17 cellular contexts compared by ENCODE assay signal in genomic region chr10:125407000-125407502, GRCh38.
DNase-seq lines count a peak whose midpoint lies in the region; ATAC-seq and TF ChIP-seq lines count a peak whose summit lies in the region.
"Had no signal": no experiment of that assay in that cellular context is flagged by ENCODE, and none has a peak within 500 bp of the region (broad histone marks: within the 10 kb centered on the region; RNA-seq: fewer than 3 reads in every experiment).

No MANE protein-coding gene starts in this region.

- no peak overlapping the region for H2BK5ac ChIP-seq in mesendoderm (ENCODE audit: low read length)

- no peak overlapping the region for H2BK15ac ChIP-seq in mesendoderm (replicated peaks; ENCODE audit: low read depth)

- CTCF ChIA-PET in Calu3 (lab: Charles Lee): no interaction called here
- CTCF ChIA-PET in MCF 10A (lab: Yijun Ruan, JAX): interaction anchor here (0.7 to 1.6 kb wide), 3 partner anchors 10 to 295 kb away, joined by 3 to 4 read pairs (median 3); no protein-coding TSS in a partner anchor

- H3K27me3 ChIP-seq in mesendoderm (ENCODE audit: insufficient read depth, low read length, poor library complexity): no peaks in the 10 kb centered on the region

- H3K27me3 Mint-ChIP-seq in Calu3 (ENCODE audit: unreplicated experiment) (no peaks in the 10 kb centered on the region), MCF 10A (ENCODE audit: insufficient read depth, unreplicated experiment) (no peaks in the 10 kb centered on the region)

- WGBS in mesendoderm (ENCODE audit: extremely low coverage, insufficient coverage, low lambda C conversion rate): no CpG with 5 or more reads among the region's 3 CpGs

- H3K27ac Mint-ChIP-seq in Calu3 (ENCODE audit: unreplicated experiment): peak overlapping the region; percentile 73
- H3K27ac Mint-ChIP-seq in MCF 10A (ENCODE audit: low read depth, unreplicated experiment): peak overlapping the region; percentile 72
- H3K27ac Mint-ChIP-seq: activated T-cell treated with anti-CD3 and anti-CD28 coated beads, Interleukin-2, amount 50 U/mL, for 24 hours; CD4-positive, alpha-beta memory T cell; nephron had no signal

- no peak overlapping the region for H3K9ac ChIP-seq in mesendoderm (ENCODE audit: low read length)

- H3K4me3 Mint-ChIP-seq in Calu3 (ENCODE audit: low read depth, unreplicated experiment) (no peak overlapping the region), MCF 10A (ENCODE audit: unreplicated experiment) (no peak overlapping the region)
- H3K4me3 Mint-ChIP-seq: activated T-cell treated with anti-CD3 and anti-CD28 coated beads, Interleukin-2, amount 50 U/mL, for 24 hours; CD4-positive, alpha-beta memory T cell; nephron had no signal

- no peak for TF ChIP-seq CTCF in Calu3 (IDR thresholded peaks at IDR 0.05; ENCODE audit: unreplicated experiment)
- no peak for TF ChIP-seq CTCF in MCF 10A (IDR thresholded peaks at IDR 0.05; ENCODE audit: unreplicated experiment)

- H3K23ac ChIP-seq in mesendoderm (ENCODE audit: low read length): no peak overlapping the region

- no peaks in the 10 kb centered on the region for H3K79me2 ChIP-seq in mesendoderm (ENCODE audit: control insufficient read depth, insufficient read depth, low read length)

- H3K4me3 ChIP-seq in mesendoderm (ENCODE audit: low read length): no peak overlapping the region
- H3K4me3 ChIP-seq: SJSA1, suprapubic skin had no signal

- peak; percentile 6 for DNase-seq in Calu3
- DNase-seq in HT1080 (ENCODE audit: low read depth): peak; percentile 87
- peak; percentile 96 for DNase-seq in MCF 10A (ENCODE audit: unreplicated experiment)
- peak; percentile 75 for DNase-seq in mesendoderm
- DNase-seq in NCI-H187 treated with DMSO at 0.1 percent for 48 hours (lab: John Stamatoyannopoulos, UW): no peak
- DNase-seq in CD1c-positive myeloid dendritic cell (ENCODE audit: extremely low spot score): no peak
- DNase-seq in G401 (ENCODE audit: low spot score): no peak
- DNase-seq: activated T-cell treated with anti-CD3 and anti-CD28 coated beads, Interleukin-2, amount 50 U/mL, for 24 hours; anterior cingulate cortex; CD4-positive, alpha-beta memory T cell; effector CD4-positive, alpha-beta T cell; glutamatergic neuron; NCI-H526 treated with DMSO at 0.1 percent for 48 hours had no signal

- H2AK5ac ChIP-seq in mesendoderm (ENCODE audit: low read length): no peak overlapping the region

- no TSS peak for BruUV-seq in Calu3 (replicated peaks; lab: Mats Ljungman, UMichigan)
- BruUV-seq in MCF 10A (replicated peaks; lab: Mats Ljungman, UMichigan): no TSS peak

- POLR2A ChIA-PET in MCF 10A (lab: Yijun Ruan, JAX): interaction anchor here (0.6 to 2.5 kb wide), 10 partner anchors 10 to 396 kb away, joined by 3 to 7 read pairs (median 4); no protein-coding TSS in a partner anchor

- H3K4me1 Mint-ChIP-seq in Calu3 (ENCODE audit: low read depth, unreplicated experiment): no peaks in the 10 kb centered on the region
- peaks cover 15% of the 10 kb centered on the region for H3K4me1 Mint-ChIP-seq in MCF 10A (ENCODE audit: insufficient read depth, unreplicated experiment)
- H3K4me1 Mint-ChIP-seq: CD4-positive, alpha-beta memory T cell; nephron had no signal

- no peak overlapping the region for H3K18ac ChIP-seq in mesendoderm (ENCODE audit: low read length)

- H3K4me1 ChIP-seq in mesendoderm (ENCODE audit: control insufficient read depth, low read depth, low read length): no peaks in the 10 kb centered on the region
- H3K4me1 ChIP-seq: SJSA1, suprapubic skin had no signal

- H3K36me3 Mint-ChIP-seq in Calu3 (ENCODE audit: insufficient read depth, unreplicated experiment) (peaks cover 9% of the 10 kb centered on the region), MCF 10A (ENCODE audit: insufficient read depth, unreplicated experiment) (no peaks in the 10 kb centered on the region)
- H3K36me3 Mint-ChIP-seq: CD4-positive, alpha-beta memory T cell had no signal

- H4K5ac ChIP-seq in mesendoderm (ENCODE audit: low read length): no peak overlapping the region

- peaks cover 16% of the 10 kb centered on the region for H3K9me3 Mint-ChIP-seq in Calu3 (ENCODE audit: low read depth, unreplicated experiment)
- peaks cover 15% of the 10 kb centered on the region for H3K9me3 Mint-ChIP-seq in MCF 10A (ENCODE audit: unreplicated experiment)

- no peak overlapping the region for H4K8ac ChIP-seq in mesendoderm (ENCODE audit: low read depth, low read length)

- H3K36me3 ChIP-seq in mesendoderm (ENCODE audit: control insufficient read depth, insufficient read depth, low read length): no peaks in the 10 kb centered on the region
- H3K36me3 ChIP-seq: SJSA1, suprapubic skin had no signal

- no peaks in the 10 kb centered on the region for H3K79me1 ChIP-seq in mesendoderm (ENCODE audit: low read length)

- intact Hi-C loops in Calu3 (cut with micrococcal nuclease; ENCODE audit: unreplicated experiment): no loop called here
- intact Hi-C loops in MCF 10A (cut with micrococcal nuclease): no loop called here

- in situ Hi-C loops in G401 (cut with HindIII; ENCODE audit: low sequenced_read_pairs): no loop called here

- no peak for ATAC-seq in HG03135 (IDR thresholded peaks at IDR 0.05; ENCODE audit: unreplicated experiment)

- H3K4me2 ChIP-seq in mesendoderm (ENCODE audit: low read length): no peak overlapping the region

- no peak overlapping the region for H3K56ac ChIP-seq in mesendoderm (ENCODE audit: low read length)

- H3K4ac ChIP-seq in mesendoderm (ENCODE audit: low read depth, low read length): no peak overlapping the region

- H2BK120ac ChIP-seq in mesendoderm (ENCODE audit: low read depth, low read length): no peak overlapping the region

- H3K27ac ChIP-seq in mesendoderm (ENCODE audit: low read depth, low read length): no peak overlapping the region
- H3K27ac ChIP-seq: SJSA1, suprapubic skin had no signal

Comparison
In these comparisons a context has a peak if more than half of its experiments do, and no peak if none do; other contexts are left out.
1. DNase-seq: peak in Calu3 (single experiment), HT1080 (single experiment), MCF 10A (single experiment) and mesendoderm (single experiment); none in NCI-H187 treated with DMSO at 0.1 percent for 48 hours (single experiment), CD1c-positive myeloid dendritic cell (single experiment) and G401 (single experiment).